1 cellular context compared by ENCODE assay signal in genomic region chr6:145018027-145018426, GRCh38.
A peak's percentile ranks its signal among the peaks of the same experiment; 100 is the strongest.
TF ChIP-seq lines count a peak whose summit lies in the region.

No MANE protein-coding gene starts in this region.

TF ChIP-seq in HepG2, 621 proteins besides CTCF, POLR2A, EP300 and RAD21 (continued from another document):
- TF ChIP-seq AGO2 (optimal IDR thresholded peaks at IDR 0.05; ENCODE audit: low read depth, low read length) (no peak), MIXL1 (CRISPR knock-in tag; IDR thresholded peaks at IDR 0.05) (0 out of 2 replicates have a peak, but pooled peaks have one; percentile 24), ETV5 (CRISPR knock-in tag; IDR thresholded peaks at IDR 0.05; ENCODE audit: borderline replicate concordance) (no peak), ZNF7 (CRISPR knock-in tag; IDR thresholded peaks at IDR 0.05) (0 out of 2 replicates have a peak, but pooled peaks have one; percentile 28), FOXO4 (CRISPR knock-in tag; conservative IDR thresholded peaks at IDR 0.05) (no peak), MAF1 (CRISPR knock-in tag; IDR thresholded peaks at IDR 0.05; ENCODE audit: borderline replicate concordance) (no peak), GTF3A (CRISPR knock-in tag; conservative IDR thresholded peaks at IDR 0.05) (no peak), SOX13 (IDR thresholded peaks at IDR 0.05) (no peak), SOX13 (CRISPR knock-in tag; conservative IDR thresholded peaks at IDR 0.05 in 1 of 2, IDR thresholded peaks at IDR 0.05 in 1 of 2) (peak in 1 of 2 experiments; percentile 65; a peak in 2 of 4 replicates), LRRFIP1 (CRISPR knock-in tag; conservative IDR thresholded peaks at IDR 0.05) (no peak), ZNF432 (CRISPR knock-in tag; IDR thresholded peaks at IDR 0.05; ENCODE audit: borderline replicate concordance) (no peak)
